In genomic region chr12:59780605-59781135, GRCh38 we compare ENCODE assay signal across 9 cellular contexts.
A peak's percentile ranks its signal among the peaks of the same experiment; 100 is the strongest.
DNase-seq lines count a peak whose midpoint lies in the region; ATAC-seq, FAIRE-seq and TF ChIP-seq lines count a peak whose summit lies in the region.
"Had no signal": no experiment of that assay in that cellular context is flagged by ENCODE, and none has a peak within 500 bp of the region (broad histone marks: within the 10 kb centered on the region; RNA-seq: fewer than 3 reads in every experiment).

No MANE protein-coding gene starts in this region.

- TF ChIP-seq POLR2A in IMR-90 (IDR thresholded peaks at IDR 0.05; ENCODE audit: low read depth, low read length), result no peak

- DNase-seq in EL (peak; percentile 48), IMR-90 (peak; percentile 47), bronchial epithelial cell (ENCODE audit: low read depth) (peak; percentile 63), mesenchymal stem cell (peak; percentile 36), NCI-H774 (lab: John Stamatoyannopoulos, UW) (no peak), cortex of kidney (lab: John Stamatoyannopoulos, UW) (no peak), NCI-H69 (lab: John Stamatoyannopoulos, UW) (no peak)

- in situ Hi-C loops in IMR-90 (cut with MboI; ENCODE audit: low sequenced_read_pairs), result no loop called here

- H3K27me3 ChIP-seq in IMR-90 (ENCODE audit: control insufficient read depth, insufficient read depth, low read length) (no peaks in the 10 kb centered on the region), bronchial epithelial cell (ENCODE audit: control insufficient read depth, insufficient read depth, low read length) (no peaks in the 10 kb centered on the region), mesenchymal stem cell (ENCODE audit: control insufficient read depth in 1 of 2, insufficient read depth in 1 of 2, low read length in 2 of 2) (no peaks in the 10 kb centered on the region)
- H3K27me3 ChIP-seq: neutrophil had no signal

- CTCF ChIA-PET in IMR-90 (lab: Yijun Ruan, JAX), result no interaction called here

- no peak overlapping the region for H2AK9ac ChIP-seq in IMR-90 (replicated peaks; ENCODE audit: low read depth, low read length, poor library complexity)

- H2BK20ac ChIP-seq in IMR-90 (ENCODE audit: low read depth, low read length), result no peak overlapping the region

- dilution Hi-C loops in IMR-90 (cut with HindIII; ENCODE audit: low sequenced_read_pairs, unreplicated experiment), result no loop called here

- H2BK120ac ChIP-seq in IMR-90 (ENCODE audit: low read depth, low read length) (no peak overlapping the region), mesenchymal stem cell (ENCODE audit: low read depth, low read length) (no peak overlapping the region)

- ATAC-seq in IMR-90 (ENCODE audit: low read depth), result no peak
- no peak for ATAC-seq in esophagus mucosa

- BruUV-seq in IMR-90 (replicated peaks; lab: Mats Ljungman, UMichigan), result TSS peak; percentile 22

- WGBS in IMR-90 (ENCODE audit: extremely low coverage in 2 of 2, insufficient read length in 1 of 2), 2 experiments, result no CpG with 5 or more reads among the region's 3 CpGs
- no CpG with 5 or more reads among the region's 3 CpGs for WGBS in mesenchymal stem cell

- no peaks in the 10 kb centered on the region; the same call in 1 of the 2 replicates for H3K9me1 ChIP-seq in IMR-90 (ENCODE audit: insufficient read depth, low read length)

- H3K27ac ChIP-seq in IMR-90 (ENCODE audit: insufficient read depth, low read length) (no peak overlapping the region), mesenchymal stem cell (ENCODE audit: low read length, poor library complexity, severe bottlenecking) (no peak overlapping the region)
- H3K27ac ChIP-seq: neutrophil had no signal

- TF ChIP-seq RAD21 in IMR-90 (IDR thresholded peaks at IDR 0.05; ENCODE audit: low read length), result no peak

- H3K14ac ChIP-seq in IMR-90 (replicated peaks; ENCODE audit: low read depth, low read length) (no peak overlapping the region), mesenchymal stem cell (ENCODE audit: low read length in 2 of 2) (no peak overlapping the region)

- H4K91ac ChIP-seq in IMR-90 (ENCODE audit: insufficient read depth, low read depth, low read length) (no peak overlapping the region), mesenchymal stem cell (ENCODE audit: low read length) (no peak overlapping the region)

- no peak overlapping the region for H4K5ac ChIP-seq in IMR-90 (ENCODE audit: low read depth, low read length)

- H3K4me1 ChIP-seq in IMR-90 (ENCODE audit: control insufficient read depth, insufficient read depth, low read length) (no peaks in the 10 kb centered on the region), mesenchymal stem cell (ENCODE audit: control insufficient read depth, insufficient read depth, low read depth, low read length) (no peaks in the 10 kb centered on the region)

- no peaks in the 10 kb centered on the region for H4K20me1 ChIP-seq in IMR-90 (ENCODE audit: insufficient read depth, low read length)

- H3K79me1 ChIP-seq in IMR-90 (ENCODE audit: low read depth in 1 of 2, low read length in 2 of 2) (no peaks in the 10 kb centered on the region), mesenchymal stem cell (replicated peaks; ENCODE audit: low read length, poor library complexity, severe bottlenecking) (no peaks in the 10 kb centered on the region)

- FAIRE-seq in bronchial epithelial cell (lab: Jason Lieb, UNC), result no peak

- no peak overlapping the region for H3K9ac ChIP-seq in IMR-90 (ENCODE audit: low read depth, low read length)
- peak overlapping the region; percentile 24 for H3K9ac ChIP-seq in mesenchymal stem cell (ENCODE audit: low read length)

- H3K56ac ChIP-seq in IMR-90 (ENCODE audit: extremely low read depth, insufficient read depth, low read length), result no peak overlapping the region

- H2BK15ac ChIP-seq in IMR-90 (ENCODE audit: low read depth, low read length), result no peak overlapping the region
- H2BK15ac ChIP-seq in mesenchymal stem cell (ENCODE audit: low read depth, poor library complexity, severe bottlenecking), result no peak overlapping the region

- H3K18ac ChIP-seq in IMR-90 (ENCODE audit: low read depth, low read length) (no peak overlapping the region), mesenchymal stem cell (ENCODE audit: low read depth in 1 of 2, low read length in 2 of 2) (no peak overlapping the region)

- H3K4ac ChIP-seq in IMR-90 (ENCODE audit: low read depth, low read length), result no peak overlapping the region
- H3K4ac ChIP-seq in mesenchymal stem cell (ENCODE audit: low read depth in 1 of 2, low read length in 2 of 2), result no peak overlapping the region

- no peaks in the 10 kb centered on the region for H3K36me3 ChIP-seq in IMR-90 (ENCODE audit: control insufficient read depth, insufficient read depth, low read length)
- no peaks in the 10 kb centered on the region for H3K36me3 ChIP-seq in bronchial epithelial cell (ENCODE audit: control insufficient read depth, insufficient read depth, low read length)
- peaks cover 0 to 27% of the 10 kb centered on the region in 2 experiments for H3K36me3 ChIP-seq in mesenchymal stem cell (ENCODE audit: control insufficient read depth in 1 of 2, insufficient read depth in 2 of 2, low read depth in 1 of 2, low read length in 2 of 2)
- H3K36me3 ChIP-seq: neutrophil had no signal

- peak; percentile 32 for TF ChIP-seq CTCF in IMR-90 (conservative IDR thresholded peaks at IDR 0.05; ENCODE audit: low read depth, low read length)
- TF ChIP-seq CTCF in bronchial epithelial cell (IDR thresholded peaks at IDR 0.05; ENCODE audit: insufficient read depth, low read length, severe bottlenecking), result peak; percentile 65

- no peak overlapping the region for H3K23ac ChIP-seq in IMR-90 (ENCODE audit: low read depth, low read length)
- no peak overlapping the region for H3K23ac ChIP-seq in mesenchymal stem cell (ENCODE audit: low read length in 2 of 2)

- H4K8ac ChIP-seq in IMR-90 (ENCODE audit: low read depth in 2 of 2, low read length in 2 of 2) (peak overlapping the region in 1 of 2 experiments; percentile 40; a peak in 1 of 4 replicates), mesenchymal stem cell (ENCODE audit: low read length) (no peak overlapping the region)

- no peak overlapping the region for H2BK5ac ChIP-seq in IMR-90 (ENCODE audit: low read depth, low read length, poor library complexity, severe bottlenecking)
- no peak overlapping the region for H2BK5ac ChIP-seq in mesenchymal stem cell (ENCODE audit: low read depth, low read length, poor library complexity, severe bottlenecking)

- H3K9me3 ChIP-seq in IMR-90 (ENCODE audit: control insufficient read depth, insufficient read depth, low read length) (no peaks in the 10 kb centered on the region), mesenchymal stem cell (ENCODE audit: control insufficient read depth, low read length) (no peaks in the 10 kb centered on the region)
- H3K9me3 ChIP-seq: neutrophil had no signal

- H2BK12ac ChIP-seq in mesenchymal stem cell (ENCODE audit: low read length in 2 of 2), result no peak overlapping the region

- H2AK5ac ChIP-seq in IMR-90 (ENCODE audit: low read depth, low read length) (no peak overlapping the region), mesenchymal stem cell (ENCODE audit: low read length, severe bottlenecking) (no peak overlapping the region)

- intact Hi-C loops in IMR-90 (cut with micrococcal nuclease), result no loop called here

- H3K4me2 ChIP-seq in IMR-90 (ENCODE audit: low read depth, low read length) (no peak overlapping the region), mesenchymal stem cell (ENCODE audit: low read length, poor library complexity, severe bottlenecking) (no peak overlapping the region)

- H2AFZ ChIP-seq in IMR-90 (replicated peaks; ENCODE audit: low read length, poor library complexity) (no peak overlapping the region), mesenchymal stem cell (ENCODE audit: low read depth, low read length) (no peak overlapping the region)

- POLR2A ChIA-PET in IMR-90 (lab: Charles Lee; ENCODE audit: unreplicated experiment), result no interaction called here

- H3K4me3 ChIP-seq in IMR-90 (ENCODE audit: insufficient read depth, low read depth, low read length) (no peak overlapping the region), bronchial epithelial cell (ENCODE audit: low read depth, low read length) (no peak overlapping the region), mesenchymal stem cell (ENCODE audit: insufficient read depth in 1 of 2, low read depth in 1 of 2, low read length in 2 of 2) (no peak overlapping the region)

TF ChIP-seq in IMR-90, 13 proteins besides CTCF, POLR2A, EP300 and RAD21:
- TF ChIP-seq FOS (IDR thresholded peaks at IDR 0.05; ENCODE audit: low read depth, low read length) (no peak), RFX5 (IDR thresholded peaks at IDR 0.05; ENCODE audit: low read depth, low read length) (no peak), SMC3 (IDR thresholded peaks at IDR 0.05; ENCODE audit: low read depth, low read length) (no peak), RCOR1 (IDR thresholded peaks at IDR 0.05; ENCODE audit: insufficient replicate concordance, low read length) (no peak), USF2 (IDR thresholded peaks at IDR 0.05; ENCODE audit: low read depth, low read length) (no peak), CEBPB (IDR thresholded peaks at IDR 0.05; ENCODE audit: low read depth, low read length) (no peak), NFE2L2 (IDR thresholded peaks at IDR 0.05; ENCODE audit: low read depth, low read length) (no peak), MAZ (IDR thresholded peaks at IDR 0.05; ENCODE audit: borderline replicate concordance, low read depth, low read length) (no peak)
TF ChIP-seq in IMR-90: peak in this region for 0.

Comparison
In these comparisons a context has a peak if more than half of its experiments do, and no peak if none do; other contexts are left out.
1. DNase-seq: peak in EL (single experiment), IMR-90 (single experiment), bronchial epithelial cell (single experiment) and mesenchymal stem cell (single experiment); none in NCI-H774 (single experiment), cortex of kidney (single experiment) and NCI-H69 (single experiment).